In genomic region chr2:177543007-177543760, GRCh38 we compare ENCODE assay signal across 13 cellular contexts.
A peak's percentile ranks its signal among the peaks of the same experiment; 100 is the strongest.
DNase-seq lines count a peak whose midpoint lies in the region; ATAC-seq and TF ChIP-seq lines count a peak whose summit lies in the region.
"Had no signal": no experiment of that assay in that cellular context is flagged by ENCODE, and none has a peak within 500 bp of the region (broad histone marks: within the 10 kb centered on the region; RNA-seq: fewer than 3 reads in every experiment).

No MANE protein-coding gene starts in this region.

- ATAC-seq in left colon (no peak), HG02571 (IDR thresholded peaks at IDR 0.05; ENCODE audit: unreplicated experiment) (no peak)

- no peak for TF ChIP-seq CTCF in epithelial cell of esophagus (IDR thresholded peaks at IDR 0.05; ENCODE audit: insufficient read depth, low read depth, low read length, missing control alignments)

- peak; percentile 59 for DNase-seq in GM03348 (ENCODE audit: low spot score)
- peak; percentile 55 for DNase-seq in NCI-H69 (lab: John Stamatoyannopoulos, UW)
- peak; percentile 10 for DNase-seq in epithelial cell of esophagus (ENCODE audit: low read depth)
- peak; percentile 69 for DNase-seq in posterior vena cava (ENCODE audit: low spot score)
- DNase-seq in cerebellar cortex (ENCODE audit: low spot score) = no peak
- DNase-seq in left colon = no peak
- no peak for DNase-seq in hypothalamus (lab: John Stamatoyannopoulos, UW)
- DNase-seq: activated CD4-positive, CD25-positive, alpha-beta regulatory T cell treated with anti-CD3 and anti-CD28 coated beads, Interleukin-2, amount 50 U/mL, for 72 hours; activated gamma-delta T cell; islet precursor cell; PC-9 had no signal

- no peak overlapping the region for H3K4me3 ChIP-seq in epithelial cell of esophagus (ENCODE audit: low read length)
- H3K4me3 ChIP-seq: PC-9, vagina had no signal

- intact Hi-C loops in posterior vena cava (cut with DNase I) (no loop called here), left colon (cut with DNase I, micrococcal nuclease) (no loop called here)

Comparison
In these comparisons a context has a peak if more than half of its experiments do, and no peak if none do; other contexts are left out.
1. DNase-seq: peak in GM03348 (single experiment), NCI-H69 (single experiment), epithelial cell of esophagus (single experiment) and posterior vena cava (single experiment); none in cerebellar cortex (single experiment), left colon (0 of 2) and hypothalamus (0 of 51).